8 cellular contexts compared by ENCODE assay signal in the genomic region with DNA sequence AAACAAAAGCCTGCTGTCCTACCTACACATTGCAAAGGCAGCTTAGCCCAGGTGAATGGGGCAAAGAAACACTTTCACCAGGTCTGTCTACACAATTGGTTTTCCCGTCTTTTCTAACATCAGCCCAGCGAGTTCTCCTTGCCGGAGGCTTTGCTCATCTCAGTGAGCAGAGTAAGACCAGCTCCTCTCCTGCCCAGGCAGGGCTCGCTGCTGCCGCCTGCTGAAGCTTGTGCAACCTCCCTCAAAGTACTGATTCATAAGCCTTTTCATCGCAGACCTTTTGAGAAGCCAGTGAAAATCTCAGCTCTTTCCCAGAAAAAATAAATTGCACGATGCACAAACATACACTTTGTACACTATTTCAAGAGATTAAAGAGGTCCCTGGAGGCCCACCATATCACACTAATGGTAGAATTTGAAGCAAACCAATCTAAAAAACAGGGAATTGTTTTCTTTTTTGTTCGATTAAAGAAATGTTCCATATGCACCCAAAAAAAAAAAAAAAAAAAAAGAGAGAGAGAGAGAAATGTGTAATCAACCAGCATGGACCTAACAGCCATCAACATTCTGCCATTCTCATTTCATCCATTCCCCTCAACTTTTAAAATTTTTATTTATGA.
A peak's percentile ranks its signal among the peaks of the same experiment; 100 is the strongest.
DNase-seq lines count a peak whose midpoint lies in the region; ATAC-seq, FAIRE-seq and TF ChIP-seq lines count a peak whose summit lies in the region.

No MANE protein-coding gene starts in this region.

- WGBS in H1 (ENCODE audit: extremely low coverage in 1 of 2, insufficient coverage in 1 of 2, insufficient read length in 1 of 2, insufficient replicate concordance in 2 of 2, low coverage in 1 of 2, low lambda C conversion rate in 2 of 2, missing lambda C conversion rate in 1 of 2), 2 experiments, result 45% methylated on average over 8 of the region's 8 CpGs; no CpG with 5 or more reads in 1 of the 2 experiments
- WGBS in mesendoderm (ENCODE audit: extremely low coverage, insufficient coverage, low lambda C conversion rate), result no CpG with 5 or more reads among the region's 8 CpGs

- H3K56ac ChIP-seq in H1 (replicated peaks; ENCODE audit: insufficient read length, low read depth, low read length) (no peak overlapping the region), mesendoderm (ENCODE audit: low read length) (no peak overlapping the region)

- peak; percentile 68 for FAIRE-seq in H1 (lab: Jason Lieb, UNC)

- H3K4ac ChIP-seq in H1 (replicated peaks; ENCODE audit: insufficient read length, low read depth, low read length) (no peak overlapping the region), mesendoderm (ENCODE audit: low read depth, low read length) (no peak overlapping the region)

- no peaks in the 10 kb centered on the region for H3K23me2 ChIP-seq in H1 (ENCODE audit: low read depth, low read length)

- peak; percentile 14 for DNase-seq in GM10248 (ENCODE audit: extremely low spot score)
- DNase-seq in NOMO-1 treated with dmso at 0.1 percent for 144 hours (lab: John Stamatoyannopoulos, UW; ENCODE audit: unreplicated experiment), result peak; percentile 30
- DNase-seq in H1 (ENCODE audit: low read depth in 1 of 2, low spot score in 2 of 2), result peak; percentile 58 to 69
- DNase-seq in mesendoderm, result peak; percentile 83
- no peak for DNase-seq in GF-D8 (lab: John Stamatoyannopoulos, UW)
- no peak for DNase-seq in NCI-H2107 treated with DMSO at 0.1 percent for 48 hours (lab: John Stamatoyannopoulos, UW; ENCODE audit: unreplicated experiment)
- DNase-seq in T1000 (lab: John Stamatoyannopoulos, UW), result no peak

- no peaks in the 10 kb centered on the region for H3K9me3 ChIP-seq in H1 (ENCODE audit: insufficient read depth in 2 of 2, low read depth in 1 of 2, low read length in 1 of 2)

- ATAC-seq in HG02798 (IDR thresholded peaks at IDR 0.05; ENCODE audit: poor library complexity, unreplicated experiment), result peak; percentile 57

- H3K4me2 ChIP-seq in H1 (ENCODE audit: insufficient read depth in 1 of 2, low read depth in 2 of 2, low read length in 2 of 2) (no peak overlapping the region), mesendoderm (ENCODE audit: low read length) (no peak overlapping the region)

- H3K79me1 ChIP-seq in H1 (ENCODE audit: low read depth, low read length) (no peaks in the 10 kb centered on the region), mesendoderm (ENCODE audit: low read length) (no peaks in the 10 kb centered on the region)

- TF ChIP-seq RAD21 in H1 (IDR thresholded peaks at IDR 0.05 in 1 of 2, conservative IDR thresholded peaks at IDR 0.05 in 1 of 2; ENCODE audit: low read depth in 2 of 2, low read length in 2 of 2), result peak; percentile 87 to 89

- H4K8ac ChIP-seq in H1 (ENCODE audit: extremely low read depth, insufficient read depth, low read length) (no peak overlapping the region), mesendoderm (ENCODE audit: low read depth, low read length) (no peak overlapping the region)

- TF ChIP-seq EP300 in H1 (IDR thresholded peaks at IDR 0.05; ENCODE audit: borderline replicate concordance in 1 of 2, low read depth in 2 of 2, low read length in 2 of 2), result no peak

- H2AK5ac ChIP-seq in H1 (ENCODE audit: low read depth, low read length) (no peak overlapping the region), mesendoderm (ENCODE audit: low read length) (no peak overlapping the region)

- H3K4me3 ChIP-seq in H1 (ENCODE audit: extremely low read depth in 1 of 4, insufficient read depth in 2 of 4, low read depth in 3 of 4, low read length in 4 of 4) (no peak overlapping the region), mesendoderm (ENCODE audit: low read length) (no peak overlapping the region)

- no peak overlapping the region for H2BK20ac ChIP-seq in H1 (ENCODE audit: low read length)

- H3K79me2 ChIP-seq in H1 (ENCODE audit: control insufficient read depth in 1 of 2, insufficient read depth in 2 of 2, low read length in 2 of 2), result no peaks in the 10 kb centered on the region
- H3K79me2 ChIP-seq in mesendoderm (ENCODE audit: control insufficient read depth, insufficient read depth, low read length), result no peaks in the 10 kb centered on the region

- H3K9ac ChIP-seq in H1 (replicated peaks in 1 of 4; ENCODE audit: extremely low read depth in 1 of 4, low read depth in 3 of 4, low read length in 3 of 4) (no peak overlapping the region), mesendoderm (ENCODE audit: low read length) (no peak overlapping the region)

- POLR2A ChIA-PET in GM10248 (lab: Yijun Ruan, JAX), result no interaction called here
- POLR2A ChIA-PET in H1 (lab: Charles Lee; ENCODE audit: partially characterized antibody), result no interaction called here

- H3K36me3 ChIP-seq in H1 (ENCODE audit: control insufficient read depth in 2 of 4, insufficient read depth in 4 of 4, low read length in 3 of 4) (no peaks in the 10 kb centered on the region), mesendoderm (ENCODE audit: control insufficient read depth, insufficient read depth, low read length) (no peaks in the 10 kb centered on the region)

- H3K27me3 ChIP-seq in H1 (replicated peaks in 1 of 4; ENCODE audit: control insufficient read depth in 3 of 4, extremely low read depth in 1 of 4, insufficient read depth in 3 of 4, low read length in 3 of 4) (no peaks in the 10 kb centered on the region), mesendoderm (ENCODE audit: insufficient read depth, low read length, poor library complexity) (no peaks in the 10 kb centered on the region)

- H2AFZ ChIP-seq in H1 (ENCODE audit: low read length), result peak overlapping the region; percentile 59

- H3K4me1 ChIP-seq in H1 (replicated peaks in 1 of 4; ENCODE audit: control insufficient read depth in 3 of 4, insufficient read depth in 4 of 4, low read length in 3 of 4) (no peaks in the 10 kb centered on the region), mesendoderm (ENCODE audit: control insufficient read depth, low read depth, low read length) (peaks cover 3% of the 10 kb centered on the region)

- TF ChIP-seq CTCF in GM10248 (IDR thresholded peaks at IDR 0.05; ENCODE audit: control extremely low read depth, extremely low read depth, low read depth, missing control alignments) (peak; percentile 50), H1 (IDR thresholded peaks at IDR 0.05; ENCODE audit: control extremely low read depth in 1 of 3, insufficient read depth in 1 of 3, low read depth in 1 of 3, low read length in 3 of 3) (peak; percentile 81 to 91 (median 86))

- no peak overlapping the region for H2BK15ac ChIP-seq in H1 (ENCODE audit: low read length)
- no peak overlapping the region for H2BK15ac ChIP-seq in mesendoderm (replicated peaks; ENCODE audit: low read depth)

- H3K23ac ChIP-seq in H1 (ENCODE audit: insufficient read length) (no peak overlapping the region), mesendoderm (ENCODE audit: low read length) (no peak overlapping the region)

- no peaks in the 10 kb centered on the region for H4K20me1 ChIP-seq in H1 (replicated peaks in 1 of 2; ENCODE audit: control insufficient read depth in 1 of 2, insufficient read depth in 2 of 2, low read length in 2 of 2)

- H3K27ac ChIP-seq in H1 (ENCODE audit: low read depth, low read length) (no peak overlapping the region), mesendoderm (ENCODE audit: low read depth, low read length) (no peak overlapping the region)

- H2BK120ac ChIP-seq in H1 (replicated peaks; ENCODE audit: low read depth, low read length) (no peak overlapping the region), mesendoderm (ENCODE audit: low read depth, low read length) (no peak overlapping the region)

- no peak overlapping the region for H2BK5ac ChIP-seq in H1 (ENCODE audit: low read depth, low read length)
- no peak overlapping the region for H2BK5ac ChIP-seq in mesendoderm (ENCODE audit: low read length)

- no peak for TF ChIP-seq POLR2A in H1 (IDR thresholded peaks at IDR 0.05; ENCODE audit: control extremely low read depth in 1 of 2, low read depth in 2 of 2, low read length in 2 of 2)

- H4K5ac ChIP-seq in H1 (ENCODE audit: insufficient read length, low read depth, low read length) (no peak overlapping the region), mesendoderm (ENCODE audit: low read length) (no peak overlapping the region)

- CTCF ChIA-PET in GM10248 (lab: Yijun Ruan, JAX) (interaction anchor here (0.9 to 2.9 kb wide), 10 partner anchors 11 to 1570 kb away, joined by 3 to 15 read pairs (median 6); no protein-coding TSS in a partner anchor), H1 (lab: Charles Lee; ENCODE audit: partially characterized antibody) (interaction anchor here (0.6 to 3.3 kb wide), 53 partner anchors 8 to 1272 kb away, joined by 3 to 32 read pairs (median 4); a partner anchor contains a TSS)

- H3K14ac ChIP-seq in H1 (ENCODE audit: insufficient read length), result no peak overlapping the region

- no peak overlapping the region for H2BK12ac ChIP-seq in H1 (ENCODE audit: low read depth, low read length)

- H4K91ac ChIP-seq in H1 (replicated peaks; ENCODE audit: insufficient read length, low read length), result no peak overlapping the region

- H3K18ac ChIP-seq in H1 (ENCODE audit: extremely low read depth, low read length) (no peak overlapping the region), mesendoderm (ENCODE audit: low read length) (no peak overlapping the region)

TF ChIP-seq in H1, 55 proteins besides CTCF, POLR2A, EP300 and RAD21:
- TF ChIP-seq BCL11A (IDR thresholded peaks at IDR 0.05; ENCODE audit: low read depth in 2 of 2, low read length in 2 of 2) (no peak), CEBPB (IDR thresholded peaks at IDR 0.05; ENCODE audit: low read depth, low read length) (peak; percentile 47; the same call in 1 of the 2 replicates), TBP (IDR thresholded peaks at IDR 0.05; ENCODE audit: low read depth, low read length) (peak; percentile 64)
- TF ChIP-seq, protein P1, sequence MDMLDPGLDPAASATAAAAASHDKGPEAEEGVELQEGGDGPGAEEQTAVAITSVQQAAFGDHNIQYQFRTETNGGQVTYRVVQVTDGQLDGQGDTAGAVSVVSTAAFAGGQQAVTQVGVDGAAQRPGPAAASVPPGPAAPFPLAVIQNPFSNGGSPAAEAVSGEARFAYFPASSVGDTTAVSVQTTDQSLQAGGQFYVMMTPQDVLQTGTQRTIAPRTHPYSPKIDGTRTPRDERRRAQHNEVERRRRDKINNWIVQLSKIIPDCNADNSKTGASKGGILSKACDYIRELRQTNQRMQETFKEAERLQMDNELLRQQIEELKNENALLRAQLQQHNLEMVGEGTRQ (IDR thresholded peaks at IDR 0.05; ENCODE audit: low read length), result no peak

Comparison
In these comparisons a context has a peak if more than half of its experiments do, and no peak if none do; other contexts are left out.
1. DNase-seq: peak in GM10248 (single experiment), NOMO-1 treated with dmso at 0.1 percent for 144 hours (single experiment), H1 (2 of 2) and mesendoderm (single experiment); none in GF-D8 (single experiment), NCI-H2107 treated with DMSO at 0.1 percent for 48 hours (single experiment) and T1000 (single experiment).